21 cellular contexts compared by ENCODE assay signal in genomic region chr1:171081994-171082295, GRCh38. TPM values are rescaled to one million over a fixed set of nuclear protein-coding genes. Genes with fewer than 3 reads are reported as not detected.
DNase-seq lines count a peak whose midpoint lies in the region; ATAC-seq and TF ChIP-seq lines count a peak whose summit lies in the region.
"Had no signal": no experiment of that assay in that cellular context is flagged by ENCODE, and none has a peak within 500 bp of the region (broad histone marks: within the 10 kb centered on the region; RNA-seq: fewer than 3 reads in every experiment).

No MANE protein-coding gene starts in this region.

- no peak for TF ChIP-seq POLR2A in breast epithelium (IDR thresholded peaks at IDR 0.05)
- TF ChIP-seq POLR2A in upper lobe of left lung (IDR thresholded peaks at IDR 0.05) = no peak

- intact Hi-C loops in breast epithelium (cut with DNase I; ENCODE audit: low total_unique reads) (loop anchor here (10.0 kb wide), 1 partner anchor 143 kb away; no protein-coding TSS in a partner anchor), MCF 10A (cut with micrococcal nuclease) (loop anchor here (1.0 to 5.0 kb wide), 5 partner anchors 107 to 635 kb away; partner anchors contain the start of gene PRRC2C)

- H3K27me3 ChIP-seq in breast epithelium (no peaks in the 10 kb centered on the region), neural progenitor cell (no peaks in the 10 kb centered on the region), upper lobe of left lung (no peaks in the 10 kb centered on the region)
- H3K27me3 ChIP-seq: foreskin keratinocyte had no signal

- peak overlapping the region; percentile 87 for H2AFZ ChIP-seq in neural progenitor cell (replicated peaks)

- WGBS in upper lobe of left lung, 2 donors = 77 to 78% methylated on average over 3 of the region's 3 CpGs

- H3K4me1 Mint-ChIP-seq in MCF 10A (ENCODE audit: insufficient read depth, unreplicated experiment) (no peaks in the 10 kb centered on the region), neural progenitor cell (peaks cover 6% of the 10 kb centered on the region)
- H3K4me1 Mint-ChIP-seq: activated CD4-positive, alpha-beta T cell treated with anti-CD3 and anti-CD28 coated beads for 36 hours had no signal

- no peaks in the 10 kb centered on the region for H3K79me2 ChIP-seq in neural progenitor cell (ENCODE audit: low read depth)

- no peak overlapping the region for H3K9ac ChIP-seq in neural progenitor cell
- H3K9ac ChIP-seq: SK-N-SH had no signal

- BruUV-seq in MCF 10A (replicated peaks; lab: Mats Ljungman, UMichigan) = no TSS peak

- no peaks in the 10 kb centered on the region for H4K20me1 ChIP-seq in neural progenitor cell (ENCODE audit: low read depth)

- no peaks in the 10 kb centered on the region for H3K36me3 Mint-ChIP-seq in MCF 10A (ENCODE audit: insufficient read depth, unreplicated experiment)
- H3K36me3 Mint-ChIP-seq in neural progenitor cell = no peaks in the 10 kb centered on the region

- no peak for TF ChIP-seq CTCF in breast epithelium (IDR thresholded peaks at IDR 0.05)
- no peak for TF ChIP-seq CTCF in MCF 10A (IDR thresholded peaks at IDR 0.05; ENCODE audit: unreplicated experiment)
- no peak for TF ChIP-seq CTCF in fibroblast of the aortic adventitia (IDR thresholded peaks at IDR 0.05; ENCODE audit: insufficient read depth, low read length)
- no peak for TF ChIP-seq CTCF in neural progenitor cell (IDR thresholded peaks at IDR 0.05)
- no peak for TF ChIP-seq CTCF in upper lobe of left lung (IDR thresholded peaks at IDR 0.05)

- H3K27me3 Mint-ChIP-seq in MCF 10A (ENCODE audit: insufficient read depth, unreplicated experiment) (no peaks in the 10 kb centered on the region), neural progenitor cell (ENCODE audit: insufficient read depth, low read depth) (peaks cover 2% of the 10 kb centered on the region)

- POLR2A ChIA-PET in MCF 10A (lab: Yijun Ruan, JAX) = interaction anchor here (1.6 kb wide), 1 partner anchor 144 kb away, joined by 3 read pairs; no protein-coding TSS in a partner anchor

- H3K4me3 Mint-ChIP-seq in MCF 10A (ENCODE audit: unreplicated experiment) = no peak overlapping the region
- no peak overlapping the region for H3K4me3 Mint-ChIP-seq in neural progenitor cell
- H3K4me3 Mint-ChIP-seq: activated CD4-positive, alpha-beta T cell treated with anti-CD3 and anti-CD28 coated beads for 36 hours; effector memory CD8-positive, alpha-beta T cell had no signal

- H3K36me3 ChIP-seq in breast epithelium = no peaks in the 10 kb centered on the region
- H3K36me3 ChIP-seq in neural progenitor cell = no peaks in the 10 kb centered on the region
- H3K36me3 ChIP-seq in upper lobe of left lung = no peaks in the 10 kb centered on the region

- H3K4me3 ChIP-seq in breast epithelium = no peak overlapping the region
- no peak overlapping the region for H3K4me3 ChIP-seq in fibroblast of the aortic adventitia (ENCODE audit: low read depth, low read length)
- no peak overlapping the region for H3K4me3 ChIP-seq in neural progenitor cell
- H3K4me3 ChIP-seq in upper lobe of left lung = no peak overlapping the region
- H3K4me3 ChIP-seq: mucosa of descending colon had no signal

- H3K9me3 ChIP-seq in breast epithelium (no peaks in the 10 kb centered on the region), neural progenitor cell (ENCODE audit: low read depth) (no peaks in the 10 kb centered on the region), upper lobe of left lung (no peaks in the 10 kb centered on the region)
- H3K9me3 ChIP-seq: mucosa of descending colon, SK-N-SH had no signal

- H3K4me2 ChIP-seq in neural progenitor cell = no peak overlapping the region
- H3K4me2 ChIP-seq: SK-N-SH had no signal

- no peak for DNase-seq in breast epithelium (ENCODE audit: low spot score in 2 of 2)
- DNase-seq in MCF 10A (ENCODE audit: unreplicated experiment) = no peak
- DNase-seq in fibroblast of the aortic adventitia (ENCODE audit: low read depth) = peak; percentile 18
- no peak for DNase-seq in neural progenitor cell (ENCODE audit: low spot score)
- DNase-seq in upper lobe of left lung = no peak
- no peak for DNase-seq in COLO829 (ENCODE audit: low spot score)
- no peak for DNase-seq in NCI-H524 (lab: John Stamatoyannopoulos, UW)
- DNase-seq: 8988T; activated CD4-positive, alpha-beta T cell treated with anti-CD3 and anti-CD28 coated beads for 36 hours; activated CD8-positive, alpha-beta memory T cell treated with anti-CD3 and anti-CD28 coated beads, Interleukin-2, amount 50 U/mL, for 4 hours; activated naive CD4-positive, alpha-beta T cell; DND-41; effector memory CD8-positive, alpha-beta T cell; MV-4-11; stimulated activated CD4-positive, alpha-beta T cell treated with anti-CD3 and anti-CD28 coated beads, Interleukin-4, amount 100 ng/mL, for 4 hours had no signal

- H3K9me3 Mint-ChIP-seq in MCF 10A (ENCODE audit: unreplicated experiment) (no peaks in the 10 kb centered on the region), neural progenitor cell (peaks cover 2% of the 10 kb centered on the region)

- CTCF ChIA-PET in MCF 10A (lab: Yijun Ruan, JAX) = interaction anchor here (0.6 to 3.0 kb wide), 34 partner anchors 10 to 595 kb away, joined by 3 to 146 read pairs (median 4); partner anchors contain the start of genes FMO2, FMO3 and FMO4

- ATAC-seq in upper lobe of left lung (ENCODE audit: low FRiP score in 2 of 2) (no peak), HG03457 (IDR thresholded peaks at IDR 0.05; ENCODE audit: unreplicated experiment) (no peak)
- ATAC-seq: activated CD4-positive, alpha-beta T cell treated with anti-CD3 and anti-CD28 coated beads for 36 hours; effector memory CD8-positive, alpha-beta T cell; foreskin keratinocyte had no signal

- H3K27ac ChIP-seq in breast epithelium (peak overlapping the region; percentile 58 to 69), neural progenitor cell (no peak overlapping the region), upper lobe of left lung (peak overlapping the region; percentile 13 to 77 (median 40))
- H3K27ac ChIP-seq: C4-2B, foreskin keratinocyte had no signal

- TF ChIP-seq EP300 in upper lobe of left lung (IDR thresholded peaks at IDR 0.05) = no peak

- H3K27ac Mint-ChIP-seq in MCF 10A (ENCODE audit: low read depth, unreplicated experiment) = no peak overlapping the region
- no peak overlapping the region for H3K27ac Mint-ChIP-seq in neural progenitor cell
- H3K27ac Mint-ChIP-seq: activated CD4-positive, alpha-beta T cell treated with anti-CD3 and anti-CD28 coated beads for 36 hours; effector memory CD8-positive, alpha-beta T cell had no signal

- H3K4me1 ChIP-seq in breast epithelium (no peaks in the 10 kb centered on the region), neural progenitor cell (peaks cover 5% of the 10 kb centered on the region), upper lobe of left lung (peaks cover 0 to 9% (median 2%) of the 10 kb centered on the region in 4 donors)
- H3K4me1 ChIP-seq: foreskin keratinocyte had no signal

- no peaks in the 10 kb centered on the region for H3F3A ChIP-seq in neural progenitor cell (ENCODE audit: low read depth)

RNA-seq across cellular contexts. Expression of gene FMO3, which starts 8.8 kb away (rescaled TPM):
- total RNA-seq in breast epithelium (10 to 100 TPM in 1 of 3 donors, 1 to 10 TPM in 2; 5.3 to 19.3 (median 6.1) TPM), MCF 10A (2022) (not detected in 2 replicates), fibroblast of the aortic adventitia (ENCODE audit: low replicate concordance) (1.3 TPM in 1 of 2 replicates, not detected in the other), neural progenitor cell (ENCODE audit: low replicate concordance) (not detected in 2 replicates), upper lobe of left lung (10 to 100 TPM in 5 of 6 donors, 1 to 10 TPM in 1; 9.1 to 16.7 (median 13.5) TPM)
- total RNA-seq: activated CD4-positive, alpha-beta T cell treated with anti-CD3 and anti-CD28 coated beads for 36 hours; foreskin keratinocyte; skeletal muscle tissue had no signal
